26 cellular contexts compared by ENCODE assay signal in genomic region chr1:7424352-7424890, GRCh38.
DNase-seq lines count a peak whose midpoint lies in the region; ATAC-seq and TF ChIP-seq lines count a peak whose summit lies in the region.
"Had no signal": no experiment of that assay in that cellular context is flagged by ENCODE, and none has a peak within 500 bp of the region (broad histone marks: within the 10 kb centered on the region; RNA-seq: fewer than 3 reads in every experiment).

No MANE protein-coding gene starts in this region.

- TF ChIP-seq CTCF in right atrium auricular region (IDR thresholded peaks at IDR 0.05) (no peak), body of pancreas (IDR thresholded peaks at IDR 0.05) (no peak), spleen (IDR thresholded peaks at IDR 0.05 in 8 of 11, conservative IDR thresholded peaks at IDR 0.05 in 3 of 11) (no peak)

- no peaks in the 10 kb centered on the region for H3K27me3 ChIP-seq in right atrium auricular region
- no peaks in the 10 kb centered on the region for H3K27me3 ChIP-seq in body of pancreas
- H3K27me3 ChIP-seq in spleen (replicated peaks in 1 of 7): peaks cover 0 to 10% (median 0%) of the 10 kb centered on the region in 7 donors

- H3K36me3 ChIP-seq in right atrium auricular region (no peaks in the 10 kb centered on the region), body of pancreas (replicated peaks in 1 of 2; ENCODE audit: insufficient read depth in 1 of 2, low read depth in 2 of 2) (no peaks in the 10 kb centered on the region), spleen (no peaks in the 10 kb centered on the region)
- H3K36me3 ChIP-seq: prostate gland, tibial artery had no signal

- H3K4me3 ChIP-seq in right atrium auricular region (no peak overlapping the region), body of pancreas (no peak overlapping the region), spleen (no peak overlapping the region)
- H3K4me3 ChIP-seq: lung, prostate gland, smooth muscle cell, tibial artery had no signal

- H3K9me3 ChIP-seq in right atrium auricular region (no peaks in the 10 kb centered on the region), body of pancreas (no peaks in the 10 kb centered on the region), spleen (no peaks in the 10 kb centered on the region)
- H3K9me3 ChIP-seq: prostate gland, tibial artery had no signal

- ATAC-seq in body of pancreas (peak; percentile 62), left ventricle myocardium superior (peak; percentile 31), GM21515 (IDR thresholded peaks at IDR 0.05; ENCODE audit: unreplicated experiment) (no peak)
- ATAC-seq: activated CD8-positive, alpha-beta memory T cell treated with anti-CD3 and anti-CD28 coated beads, Interleukin-2, amount 10 ng/mL, durations not matched to agents 7 days and 5 days had no signal

- H3K27ac ChIP-seq in right atrium auricular region: no peak overlapping the region
- H3K27ac ChIP-seq in body of pancreas: no peak overlapping the region
- H3K27ac ChIP-seq in spleen: no peak overlapping the region
- H3K27ac ChIP-seq: prostate gland, tibial artery had no signal

- intact Hi-C loops in cardiac septum (cut with DNase I) (no loop called here), body of pancreas (cut with DNase I) (no loop called here), left ventricle myocardium superior (cut with micrococcal nuclease) (no loop called here), spleen (cut with DNase I; ENCODE audit: low total_unique reads) (no loop called here)

- DNase-seq in cardiac septum (ENCODE audit: low spot score) (peak; percentile 33), right atrium auricular region (ENCODE audit: low spot score) (no peak), body of pancreas (peak; percentile 56 to 85 (median 81)), left ventricle myocardium superior (no peak), spleen (peak; percentile 24), GM03348 (ENCODE audit: low spot score) (no peak)
- DNase-seq in activated naive CD4-positive, alpha-beta T cell (lab: John Stamatoyannopoulos, UW): no peak
- DNase-seq: activated CD8-positive, alpha-beta memory T cell treated with anti-CD3 and anti-CD28 coated beads, Interleukin-2, amount 10 ng/mL, durations not matched to agents 7 days and 5 days; activated naive CD4-positive, alpha-beta T cell treated with anti-CD3 and anti-CD28 coated beads, Interleukin-2, amount 10 ng/mL, durations not matched to agents 7 days and 5 days; activated T-cell treated with anti-CD3 and anti-CD28 coated beads, Interleukin-2, amount 50 U/mL, for 48 hours; AML-193; amniotic stem cell; CD4-positive, alpha-beta memory T cell; central memory CD4-positive, alpha-beta T cell; GF-D8; H9; KBM-7; MM.1S; NCI-H2227 treated with DMSO at 0.1 percent for 48 hours; stimulated activated CD4-positive, alpha-beta T cell treated with anti-CD3 and anti-CD28 coated beads, Interleukin-2, amount 100 ng/mL, for 24 hours; T1000 had no signal

- TF ChIP-seq POLR2A in body of pancreas (IDR thresholded peaks at IDR 0.05): no peak
- no peak for TF ChIP-seq POLR2A in spleen (IDR thresholded peaks at IDR 0.05)

- H3K4me1 ChIP-seq in right atrium auricular region (no peaks in the 10 kb centered on the region), body of pancreas (peaks cover 16% of the 10 kb centered on the region), spleen (peaks cover 0 to 21% (median 11%) of the 10 kb centered on the region in 6 donors)
- H3K4me1 ChIP-seq: prostate gland, tibial artery had no signal

- 62 to 63% methylated on average over 9 of the region's 9 CpGs for WGBS in body of pancreas, 2 donors
- 79 to 83% (median 80%) methylated on average over 9 of the region's 9 CpGs for WGBS in spleen, 5 donors

Comparison
In these comparisons a context has a peak if more than half of its experiments do, and no peak if none do; other contexts are left out.
1. DNase-seq: peak in cardiac septum (single experiment), body of pancreas (4 of 4) and spleen (single experiment); none in right atrium auricular region (single experiment), left ventricle myocardium superior (single experiment), GM03348 (single experiment) and activated naive CD4-positive, alpha-beta T cell (0 of 4).